1 cellular context compared by ENCODE assay signal in the genomic region with DNA sequence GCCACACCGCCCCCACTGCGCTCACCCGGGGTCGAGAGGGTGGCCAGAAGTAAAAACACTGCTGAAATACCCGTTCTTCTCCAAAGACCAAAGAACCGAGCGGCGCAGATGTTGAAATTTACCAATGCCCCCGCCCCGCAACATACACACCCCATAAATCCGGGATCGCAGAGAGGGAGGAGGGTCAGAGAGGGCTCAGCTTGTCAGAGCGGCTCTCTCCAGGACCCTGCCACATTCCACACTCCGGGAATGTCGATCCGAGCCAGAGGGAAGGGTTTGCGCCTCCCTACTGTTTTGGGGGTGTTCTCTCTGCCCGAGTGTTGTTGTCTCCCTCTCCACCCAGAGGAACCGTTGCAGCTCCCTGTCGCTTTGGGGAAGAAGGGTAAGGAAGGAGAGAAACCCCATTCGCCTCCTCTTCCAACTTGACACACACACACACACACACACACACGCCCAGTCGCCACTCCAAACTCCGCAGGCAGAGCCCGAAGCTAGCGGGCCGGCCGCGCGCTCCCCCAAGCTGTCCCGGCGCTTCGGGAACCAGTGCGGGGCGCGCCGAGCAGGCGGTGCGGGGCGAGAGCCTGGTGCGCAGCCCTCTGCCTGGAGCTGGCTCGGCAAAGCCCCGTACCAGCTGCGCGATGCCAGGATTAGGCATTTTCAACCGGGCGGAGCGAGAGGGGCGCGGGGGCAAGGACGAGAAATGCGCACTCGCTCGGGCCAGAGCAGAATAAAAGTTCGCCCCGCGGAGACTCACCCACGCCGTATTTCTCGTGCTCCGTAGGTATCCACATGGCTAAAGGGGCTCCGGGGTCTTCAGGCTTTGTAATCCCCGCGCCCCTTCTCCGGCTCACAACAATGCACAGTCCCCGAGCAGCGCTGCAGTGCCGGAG.
TF ChIP-seq lines count a peak whose summit lies in the region.

No MANE protein-coding gene starts in this region.

TF ChIP-seq in HCT116, 20 proteins besides CTCF, POLR2A, EP300 and RAD21 (continued from another document):
- TF ChIP-seq, protein P1, sequence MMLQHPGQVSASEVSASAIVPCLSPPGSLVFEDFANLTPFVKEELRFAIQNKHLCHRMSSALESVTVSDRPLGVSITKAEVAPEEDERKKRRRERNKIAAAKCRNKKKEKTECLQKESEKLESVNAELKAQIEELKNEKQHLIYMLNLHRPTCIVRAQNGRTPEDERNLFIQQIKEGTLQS (IDR thresholded peaks at IDR 0.05) = no peak
- TF ChIP-seq EZH2 (IDR thresholded peaks at IDR 0.05) = no peak; the same call in 1 of the 2 replicates
- no peak for TF ChIP-seq EGR1 (IDR thresholded peaks at IDR 0.05; ENCODE audit: low read depth)
- TF ChIP-seq EZH2phosphoT487 (IDR thresholded peaks at IDR 0.05; ENCODE audit: borderline replicate concordance) = no peak
- TF ChIP-seq ELF1 (IDR thresholded peaks at IDR 0.05; ENCODE audit: borderline replicate concordance, low read depth) = no peak
- TF ChIP-seq, protein P2, sequence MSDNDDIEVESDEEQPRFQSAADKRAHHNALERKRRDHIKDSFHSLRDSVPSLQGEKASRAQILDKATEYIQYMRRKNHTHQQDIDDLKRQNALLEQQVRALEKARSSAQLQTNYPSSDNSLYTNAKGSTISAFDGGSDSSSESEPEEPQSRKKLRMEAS (IDR thresholded peaks at IDR 0.05) = no peak
